In the genomic region with DNA sequence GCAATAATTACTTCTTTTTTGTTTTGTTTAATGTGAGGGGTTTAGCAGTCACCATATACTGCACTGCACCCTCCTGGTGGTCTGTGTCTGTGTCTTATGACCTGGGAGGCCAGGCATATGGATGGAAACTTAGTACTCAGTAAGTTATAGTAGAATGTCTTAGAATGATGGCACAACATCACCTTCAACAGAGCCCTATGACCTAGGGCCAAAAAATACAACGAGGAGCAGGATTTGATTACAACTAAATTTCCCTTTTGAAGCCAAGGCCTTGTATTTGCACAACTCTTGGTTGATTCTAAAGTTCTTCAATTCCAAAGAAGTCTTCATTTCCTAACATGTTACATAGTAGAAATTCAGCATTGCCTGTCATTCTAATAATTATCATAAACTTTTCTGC, we compare ENCODE assay signal across 18 cellular contexts.
DNase-seq lines count a peak whose midpoint lies in the region; ATAC-seq and TF ChIP-seq lines count a peak whose summit lies in the region.
"Had no signal": no experiment of that assay in that cellular context is flagged by ENCODE, and none has a peak within 500 bp of the region (broad histone marks: within the 10 kb centered on the region; RNA-seq: fewer than 3 reads in every experiment).

No MANE protein-coding gene starts in this region.

- peaks cover 5% of the 10 kb centered on the region for H3K9me3 Mint-ChIP-seq in endodermal cell

- no peak overlapping the region for H3K4me3 ChIP-seq in heart right ventricle
- H3K4me3 ChIP-seq in endodermal cell (ENCODE audit: low read length) = no peak overlapping the region
- no peak overlapping the region for H3K4me3 ChIP-seq in right cardiac atrium (ENCODE audit: low read length)
- no peak overlapping the region for H3K4me3 ChIP-seq in testis
- H3K4me3 ChIP-seq in thyroid gland (replicated peaks in 1 of 3) = no peak overlapping the region

- H3K27me3 Mint-ChIP-seq in endodermal cell (ENCODE audit: insufficient read depth) = no peaks in the 10 kb centered on the region
- H3K27me3 Mint-ChIP-seq: CD4-positive, alpha-beta T cell had no signal

- no peak overlapping the region for H3K4me3 Mint-ChIP-seq in endodermal cell
- H3K4me3 Mint-ChIP-seq: CD4-positive, alpha-beta T cell had no signal

- DNase-seq in Right ventricle myocardium inferior (ENCODE audit: missing footprints) = no peak
- DNase-seq in heart right ventricle = no peak
- DNase-seq in endodermal cell = no peak
- no peak for DNase-seq in right cardiac atrium
- DNase-seq in testis = no peak
- no peak for DNase-seq in thyroid gland
- no peak for DNase-seq in HT-29 (ENCODE audit: low spot score)
- DNase-seq in DMS153 treated with DMSO at 0.1 percent for 48 hours (lab: John Stamatoyannopoulos, UW; ENCODE audit: unreplicated experiment) = no peak
- DNase-seq: BE2C; CD4-positive, alpha-beta T cell; GOT3; NCI-H1105 treated with DMSO at 0.1 percent for 48 hours; NCI-H187 treated with DMSO at 0.1 percent for 48 hours; NCI-H2171 treated with DMSO at 0.1 percent for 48 hours; NCI-H446; NCI-H526 treated with DMSO at 0.1 percent for 48 hours; SIG-M5 had no signal

- TF ChIP-seq POLR2A in testis (IDR thresholded peaks at IDR 0.05) (no peak), thyroid gland (IDR thresholded peaks at IDR 0.05) (no peak)

- H3K4me1 ChIP-seq in heart right ventricle (peaks cover 0 to 9% (median 0%) of the 10 kb centered on the region in 9 donors), endodermal cell (ENCODE audit: control insufficient read depth, insufficient read depth, low read length) (no peaks in the 10 kb centered on the region), right cardiac atrium (ENCODE audit: control insufficient read depth, insufficient read depth, low read length) (no peaks in the 10 kb centered on the region), testis (peaks cover 18% of the 10 kb centered on the region), thyroid gland (no peaks in the 10 kb centered on the region)
- H3K4me1 ChIP-seq: BE2C had no signal

- ATAC-seq in Right ventricle myocardium inferior = peak; percentile 43
- ATAC-seq in heart right ventricle = no peak
- ATAC-seq in right cardiac atrium = peak; percentile 26 to 43
- ATAC-seq: HCT116 had no signal

- H3K27ac ChIP-seq in heart right ventricle (peak overlapping the region in 3 of 10 donors; percentile 20 to 31 (median 29)), endodermal cell (ENCODE audit: low read depth, low read length) (no peak overlapping the region), right cardiac atrium (ENCODE audit: low read length) (peak overlapping the region; percentile 53), testis (peak overlapping the region; percentile 36 to 64), thyroid gland (no peak overlapping the region)

- 66 to 76% methylated on average over 1 of the region's 1 CpG for WGBS in heart right ventricle, 2 donors
- 83 to 100% methylated on average over 1 of the region's 1 CpG for WGBS in endodermal cell (ENCODE audit: insufficient coverage in 1 of 2, insufficient read length in 1 of 2), 2 experiments
- WGBS in right cardiac atrium = 52% methylated on average over 1 of the region's 1 CpG
- WGBS in testis, 2 donors = 27 to 56% methylated on average over 1 of the region's 1 CpG
- WGBS in thyroid gland, 2 donors = 67 to 82% methylated on average over 1 of the region's 1 CpG

- no peak overlapping the region for H3K9ac ChIP-seq in endodermal cell (ENCODE audit: extremely low read depth, low read length, poor library complexity, severe bottlenecking)

- H3K27me3 ChIP-seq in heart right ventricle = no peaks in the 10 kb centered on the region
- no peaks in the 10 kb centered on the region for H3K27me3 ChIP-seq in endodermal cell (ENCODE audit: control insufficient read depth, insufficient read depth, low read length, poor library complexity, severe bottlenecking)
- no peaks in the 10 kb centered on the region for H3K27me3 ChIP-seq in right cardiac atrium (ENCODE audit: control insufficient read depth, insufficient read depth)
- no peaks in the 10 kb centered on the region for H3K27me3 ChIP-seq in testis
- H3K27me3 ChIP-seq in thyroid gland = no peaks in the 10 kb centered on the region
- H3K27me3 ChIP-seq: BE2C had no signal

- H3K4me1 Mint-ChIP-seq in endodermal cell = peaks cover 9% of the 10 kb centered on the region

- intact Hi-C loops in Right ventricle myocardium inferior (cut with DNase I) = loop anchor here (10.0 kb wide), 1 partner anchor 529 kb away; no protein-coding TSS in a partner anchor
- intact Hi-C loops in heart right ventricle (cut with DNase I) = loop anchor here in 1 of 10 donors (5.0 kb wide), 1 partner anchor 546 kb away; no protein-coding TSS in a partner anchor
- intact Hi-C loops in right cardiac atrium (cut with DNase I) = no loop called here
- intact Hi-C loops in testis (cut with DNase I; ENCODE audit: low total_unique reads) = no loop called here
- intact Hi-C loops in thyroid gland (cut with DNase I) = no loop called here

- peaks cover 9% of the 10 kb centered on the region for H3K36me3 Mint-ChIP-seq in endodermal cell (ENCODE audit: low read depth)

- H3K27ac Mint-ChIP-seq in endodermal cell = no peak overlapping the region
- H3K27ac Mint-ChIP-seq: CD4-positive, alpha-beta T cell had no signal

- H3K9me3 ChIP-seq in heart right ventricle = peaks cover 0 to 4% (median 0%) of the 10 kb centered on the region in 11 donors
- H3K9me3 ChIP-seq in endodermal cell (ENCODE audit: control insufficient read depth, low read length) = peaks cover 14% of the 10 kb centered on the region
- H3K9me3 ChIP-seq in right cardiac atrium (ENCODE audit: control insufficient read depth, low read length) = no peaks in the 10 kb centered on the region
- no peaks in the 10 kb centered on the region for H3K9me3 ChIP-seq in testis
- H3K9me3 ChIP-seq in thyroid gland = no peaks in the 10 kb centered on the region
- H3K9me3 ChIP-seq: BE2C had no signal

- no peak for TF ChIP-seq CTCF in heart right ventricle (IDR thresholded peaks at IDR 0.05)
- peak; percentile 22 for TF ChIP-seq CTCF in endodermal cell (conservative IDR thresholded peaks at IDR 0.05)
- no peak for TF ChIP-seq CTCF in testis (IDR thresholded peaks at IDR 0.05)
- TF ChIP-seq CTCF in thyroid gland (IDR thresholded peaks at IDR 0.05) = no peak

- no peaks in the 10 kb centered on the region for H3K36me3 ChIP-seq in heart right ventricle
- no peaks in the 10 kb centered on the region for H3K36me3 ChIP-seq in endodermal cell (ENCODE audit: control insufficient read depth, insufficient read depth, low read length)
- no peaks in the 10 kb centered on the region for H3K36me3 ChIP-seq in testis (ENCODE audit: low read depth, missing control alignments)
- H3K36me3 ChIP-seq in thyroid gland = no peaks in the 10 kb centered on the region
- H3K36me3 ChIP-seq: BE2C had no signal

Comparison
In these comparisons a context has a peak if more than half of its experiments do, and no peak if none do; other contexts are left out.
1. ATAC-seq: peak in Right ventricle myocardium inferior (single experiment) and right cardiac atrium (2 of 2); none in heart right ventricle (0 of 8).
2. H3K27ac ChIP-seq: peak in right cardiac atrium (single experiment) and testis (2 of 2); none in endodermal cell (single experiment) and thyroid gland (0 of 3).